ENCODE assay signal across 16 cellular contexts in genomic region chr2:110170102-110170501, GRCh38. TPM values are rescaled to one million over a fixed set of nuclear protein-coding genes. Genes with fewer than 3 reads are reported as not detected.
"Had no signal": no experiment of that assay in that cellular context is flagged by ENCODE, and none has a peak within 500 bp of the region (broad histone marks: within the 10 kb centered on the region; RNA-seq: fewer than 3 reads in every experiment).

No MANE protein-coding gene starts in this region.

- H3K36me3 Mint-ChIP-seq: activated naive CD4-positive, alpha-beta T cell treated with anti-CD3 and anti-CD28 coated beads, Interleukin-2, amount 50 U/mL, for 72 hours; stimulated activated effector memory CD8-positive, alpha-beta T cell treated with anti-CD3 and anti-CD28 coated beads, Interleukin-12 subunit alpha, Interleukin-12 subunit beta, amount 100 ng/mL, for 72 hours; type B pancreatic cell had no signal

- H3K27ac Mint-ChIP-seq: activated CD4-positive, alpha-beta T cell treated with anti-CD3 and anti-CD28 coated beads, Interleukin-2, amount 10 ng/mL, durations not matched to agents 7 days and 5 days; activated naive CD4-positive, alpha-beta T cell treated with anti-CD3 and anti-CD28 coated beads, Interleukin-2, amount 50 U/mL, for 72 hours; activated T-helper 2 cell treated with anti-CD3 and anti-CD28 coated beads, Interferon-gamma antibody, Interleukin-2, Interleukin-4, amounts not matched to agents 10 μg/mL and 5 μg/mL and 100 μg/mL, durations not matched to agents 14 hours and 24 hours and 36 hours; stimulated activated effector memory CD8-positive, alpha-beta T cell treated with anti-CD3 and anti-CD28 coated beads, Interleukin-12 subunit alpha, Interleukin-12 subunit beta, amount 100 ng/mL, for 72 hours; type B pancreatic cell had no signal

- H3K9me3 ChIP-seq: left lung, pancreas, suprapubic skin had no signal

- H3K36me3 ChIP-seq: left lung, pancreas, suprapubic skin had no signal

- H3K4me2 ChIP-seq: smooth muscle cell had no signal

- H3K27me3 ChIP-seq: foreskin keratinocyte, left lung, pancreas, suprapubic skin had no signal

- H3K4me1 ChIP-seq: left lung, pancreas, suprapubic skin had no signal

- H3K4me1 Mint-ChIP-seq: neural crest cell had no signal

- H3K27me3 Mint-ChIP-seq: type B pancreatic cell had no signal

- DNase-seq: activated CD4-positive, alpha-beta T cell treated with anti-CD3 and anti-CD28 coated beads, Interleukin-2, amount 10 ng/mL, durations not matched to agents 7 days and 5 days; activated CD4-positive, CD25-positive, alpha-beta regulatory T cell; activated T-cell treated with anti-CD3 and anti-CD28 coated beads for 4 hours; aorta; foreskin keratinocyte; islet precursor cell; left lung; pancreas had no signal

- H3K9me3 Mint-ChIP-seq: activated CD4-positive, alpha-beta T cell treated with anti-CD3 and anti-CD28 coated beads, Interleukin-2, amount 10 ng/mL, durations not matched to agents 7 days and 5 days; activated T-helper 2 cell treated with anti-CD3 and anti-CD28 coated beads, Interferon-gamma antibody, Interleukin-2, Interleukin-4, amounts not matched to agents 10 μg/mL and 5 μg/mL and 100 μg/mL, durations not matched to agents 14 hours and 24 hours and 36 hours; neural crest cell; stimulated activated effector memory CD8-positive, alpha-beta T cell treated with anti-CD3 and anti-CD28 coated beads, Interleukin-12 subunit alpha, Interleukin-12 subunit beta, amount 100 ng/mL, for 72 hours; type B pancreatic cell had no signal

- H3K4me3 Mint-ChIP-seq: activated CD4-positive, alpha-beta T cell treated with anti-CD3 and anti-CD28 coated beads, Interleukin-2, amount 10 ng/mL, durations not matched to agents 7 days and 5 days; neural crest cell; stimulated activated effector memory CD8-positive, alpha-beta T cell treated with anti-CD3 and anti-CD28 coated beads, Interleukin-12 subunit alpha, Interleukin-12 subunit beta, amount 100 ng/mL, for 72 hours; type B pancreatic cell had no signal

- ATAC-seq: activated naive CD4-positive, alpha-beta T cell treated with anti-CD3 and anti-CD28 coated beads, Interleukin-2, amount 50 U/mL, for 72 hours; foreskin keratinocyte; left lung; pancreas; stimulated activated effector memory CD8-positive, alpha-beta T cell treated with anti-CD3 and anti-CD28 coated beads, Interleukin-12 subunit alpha, Interleukin-12 subunit beta, amount 100 ng/mL, for 72 hours had no signal

- H3K4me3 ChIP-seq: left lung, pancreas, smooth muscle cell, suprapubic skin had no signal

- H3K27ac ChIP-seq: foreskin keratinocyte, left lung, pancreas, suprapubic skin had no signal

RNA-seq across cellular contexts. Expression of gene NPHP1, which starts 34.7 kb away (rescaled TPM):
- total RNA-seq: T-helper 2 cell treated with Interferon-gamma antibody and Interleukin-4, amounts not matched to agents 100 ng/mL and 5 ng/mL, for 36 hours had no signal

RNA-seq across cellular contexts. Expression of gene MALL, which starts 54.5 kb away (rescaled TPM):
- total RNA-seq: activated naive CD4-positive, alpha-beta T cell treated with anti-CD3 and anti-CD28 coated beads, Interleukin-2, amount 50 U/mL, for 72 hours; T-helper 2 cell treated with Interferon-gamma antibody and Interleukin-4, amounts not matched to agents 100 ng/mL and 5 ng/mL, for 36 hours had no signal
